13 cellular contexts compared by ENCODE assay signal in genomic region chr9:95379630-95380029, GRCh38.
DNase-seq lines count a peak whose midpoint lies in the region; ATAC-seq and TF ChIP-seq lines count a peak whose summit lies in the region.
"Had no signal": no experiment of that assay in that cellular context is flagged by ENCODE, and none has a peak within 500 bp of the region (broad histone marks: within the 10 kb centered on the region; RNA-seq: fewer than 3 reads in every experiment).

No MANE protein-coding gene starts in this region.

- H3K27ac Mint-ChIP-seq in CD4-positive, alpha-beta T cell = no peak overlapping the region
- H3K27ac Mint-ChIP-seq: nephron progenitor cell had no signal

- intact Hi-C loops in CD4-positive, alpha-beta T cell (cut with DNase I, micrococcal nuclease) = loop anchor here (1.0 to 10.0 kb wide), 4 partner anchors 682 to 839 kb away; no protein-coding TSS in a partner anchor

- no peak overlapping the region for H3K4me3 Mint-ChIP-seq in CD4-positive, alpha-beta T cell
- H3K4me3 Mint-ChIP-seq: nephron progenitor cell had no signal

- peaks cover 45% of the 10 kb centered on the region for H3K27me3 Mint-ChIP-seq in CD4-positive, alpha-beta T cell

- DNase-seq in CD4-positive, alpha-beta T cell = peak in 8 of 10 experiments; percentile 1 to 18 (median 4)
- DNase-seq in GM12864 (ENCODE audit: low read depth) (no peak), RPMI8226 (peak; percentile 30), epithelial cell of proximal tubule (ENCODE audit: low read depth) (no peak), RKO (ENCODE audit: low spot score) (no peak)
- DNase-seq in activated CD8-positive, alpha-beta memory T cell treated with anti-CD3 and anti-CD28 coated beads for 24 hours = no peak
- DNase-seq: activated CD4-positive, CD25-positive, alpha-beta regulatory T cell; activated effector memory CD4-positive, alpha-beta T cell treated with Interleukin-2 at 50 U/mL for 16 hours; head of caudate nucleus; NCI-H69; nephron progenitor cell; testis had no signal

- no peak for ATAC-seq in CD4-positive, alpha-beta T cell (ENCODE audit: poor library complexity)
- no peak for ATAC-seq in GM18511 (IDR thresholded peaks at IDR 0.05; ENCODE audit: unreplicated experiment)

- H3K9me3 Mint-ChIP-seq in CD4-positive, alpha-beta T cell = no peaks in the 10 kb centered on the region

- no peaks in the 10 kb centered on the region for H3K4me1 Mint-ChIP-seq in CD4-positive, alpha-beta T cell (ENCODE audit: low read depth)

- H3K4me3 ChIP-seq in GM12864 (ENCODE audit: low read depth, low read length) (no peak overlapping the region), epithelial cell of proximal tubule (ENCODE audit: low read depth, low read length) (no peak overlapping the region)
- H3K4me3 ChIP-seq: testis had no signal

- POLR2A ChIA-PET in CD4-positive, alpha-beta T cell (lab: Charles Lee) = no interaction called here

- CTCF ChIA-PET in CD4-positive, alpha-beta T cell (lab: Charles Lee) = interaction anchor here (1.3 kb wide), 1 partner anchor 679 kb away, joined by 3 read pairs; no protein-coding TSS in a partner anchor

- H3K9me3 ChIP-seq in CD4-positive, alpha-beta T cell (ENCODE audit: control insufficient read depth, low read length) = no peaks in the 10 kb centered on the region
- H3K9me3 ChIP-seq: testis had no signal

- no peak overlapping the region for H3K27ac ChIP-seq in CD4-positive, alpha-beta T cell (ENCODE audit: low read depth, low read length)
- H3K27ac ChIP-seq: testis had no signal

- TF ChIP-seq CTCF in CD4-positive, alpha-beta T cell (IDR thresholded peaks at IDR 0.05) = peak; percentile 56
- TF ChIP-seq CTCF in GM12864 (IDR thresholded peaks at IDR 0.05; ENCODE audit: low read depth, low read length, missing control alignments) = peak; percentile 28
- peak; percentile 27 for TF ChIP-seq CTCF in epithelial cell of proximal tubule (conservative IDR thresholded peaks at IDR 0.05; ENCODE audit: low read depth, low read length)

- peaks cover 20% of the 10 kb centered on the region for H3K27me3 ChIP-seq in CD4-positive, alpha-beta T cell (ENCODE audit: control insufficient read depth, insufficient read depth, low read length)
- H3K27me3 ChIP-seq: testis had no signal

- H3K36me3 Mint-ChIP-seq in CD4-positive, alpha-beta T cell (ENCODE audit: low read depth) = no peaks in the 10 kb centered on the region

Comparison
In these comparisons a context has a peak if more than half of its experiments do, and no peak if none do; other contexts are left out.
1. DNase-seq: peak in CD4-positive, alpha-beta T cell (8 of 10) and RPMI8226 (single experiment); none in GM12864 (single experiment), epithelial cell of proximal tubule (single experiment), RKO (single experiment) and activated CD8-positive, alpha-beta memory T cell treated with anti-CD3 and anti-CD28 coated beads for 24 hours (single experiment).
2. Peak in every context shown above with its lines, with median percentiles within 50 percentile points of each other: CTCF ChIP-seq.